21 cellular contexts compared by ENCODE assay signal in the genomic region with DNA sequence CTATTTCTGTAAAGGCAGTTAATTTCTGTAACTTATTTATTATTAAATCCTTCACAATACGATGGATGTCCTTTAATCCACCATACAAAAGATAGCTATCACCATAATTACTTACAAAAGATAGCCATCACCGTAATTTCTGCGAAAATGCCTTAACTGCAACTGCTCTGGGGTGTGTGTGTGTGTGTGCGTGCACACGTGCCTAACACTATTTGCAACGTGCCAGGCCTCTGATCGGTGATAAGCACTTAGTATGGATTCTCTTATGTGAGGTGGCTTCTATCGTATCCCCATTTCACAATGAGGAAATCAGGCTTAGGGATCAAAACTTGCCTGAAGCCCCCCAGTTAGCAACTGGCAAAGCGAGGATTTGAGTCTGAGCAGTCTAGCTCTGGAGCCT.
DNase-seq lines count a peak whose midpoint lies in the region; TF ChIP-seq lines count a peak whose summit lies in the region.
"Had no signal": no experiment of that assay in that cellular context is flagged by ENCODE, and none has a peak within 500 bp of the region (broad histone marks: within the 10 kb centered on the region; RNA-seq: fewer than 3 reads in every experiment).

No MANE protein-coding gene starts in this region.

- DNase-seq in mammary epithelial cell (no peak), breast epithelium (ENCODE audit: low spot score in 2 of 2) (no peak), SK-N-DZ (ENCODE audit: low spot score) (peak; percentile 33), mesothelial cell of epicardium (ENCODE audit: low spot score in 2 of 2, unreplicated experiment in 2 of 2) (no peak), HAP-1 (ENCODE audit: low spot score in 2 of 2) (no peak)
- DNase-seq: 8988T; ACHN; AML-193; BE2C; Calu3; CD4-positive, alpha-beta memory T cell; COR-L47; DMS53; DMS79 treated with DMSO at 0.1 percent for 48 hours; GF-D8; H9 had no signal

- peaks cover 5% of the 10 kb centered on the region for H3K36me3 Mint-ChIP-seq in mesothelial cell of epicardium
- H3K36me3 Mint-ChIP-seq: CD4-positive, alpha-beta memory T cell had no signal

- BruUV-seq in mammary epithelial cell (replicated peaks; lab: Mats Ljungman, UMichigan) = no TSS peak

- dilution Hi-C loops in mammary epithelial cell (cut with HindIII; ENCODE audit: low sequenced_read_pairs) = no loop called here

- H3K79me2 ChIP-seq in mammary epithelial cell (ENCODE audit: insufficient read depth, low read length) (no peaks in the 10 kb centered on the region), parathyroid adenoma (no peaks in the 10 kb centered on the region)

- H3K27ac Mint-ChIP-seq in mesothelial cell of epicardium = no peak overlapping the region
- H3K27ac Mint-ChIP-seq: CD4-positive, alpha-beta memory T cell; GM23338 had no signal

- peaks cover 13% of the 10 kb centered on the region for H3K4me1 Mint-ChIP-seq in mesothelial cell of epicardium
- H3K4me1 Mint-ChIP-seq: GM23338 had no signal

- no peaks in the 10 kb centered on the region for H3K36me3 ChIP-seq in mammary epithelial cell (ENCODE audit: insufficient read depth, low read length)
- H3K36me3 ChIP-seq in breast epithelium = no peaks in the 10 kb centered on the region
- no peaks in the 10 kb centered on the region for H3K36me3 ChIP-seq in parathyroid adenoma (ENCODE audit: control insufficient read depth, insufficient read depth, low read length)
- no peaks in the 10 kb centered on the region for H3K36me3 ChIP-seq in skeletal muscle tissue (ENCODE audit: control insufficient read depth in 3 of 3, insufficient read depth in 3 of 3, low read length in 3 of 3)
- no peaks in the 10 kb centered on the region for H3K36me3 ChIP-seq in HAP-1 (replicated peaks)
- H3K36me3 ChIP-seq: BE2C; BLaER1 treated with 17β-estradiol and CSF1 and Interleukin-3, amounts not matched to agents 10 nM and 100 nM had no signal

- intact Hi-C loops in mammary epithelial cell (cut with micrococcal nuclease) (no loop called here), breast epithelium (cut with DNase I; ENCODE audit: low total_unique reads) (no loop called here)

- H3K4me3 Mint-ChIP-seq in mesothelial cell of epicardium = no peak overlapping the region
- H3K4me3 Mint-ChIP-seq: CD4-positive, alpha-beta memory T cell; GM23338; H9 had no signal

- H3K4me1 ChIP-seq in mammary epithelial cell (ENCODE audit: insufficient read depth, low read length) = no peaks in the 10 kb centered on the region
- H3K4me1 ChIP-seq in breast epithelium = no peaks in the 10 kb centered on the region
- H3K4me1 ChIP-seq in parathyroid adenoma = peaks cover 3% of the 10 kb centered on the region
- peaks cover 19 to 26% (median 21%) of the 10 kb centered on the region in 3 donors for H3K4me1 ChIP-seq in skeletal muscle tissue (ENCODE audit: control insufficient read depth in 3 of 3, insufficient read depth in 3 of 3, low read length in 3 of 3)
- H3K4me1 ChIP-seq in HAP-1 = peaks cover 19% of the 10 kb centered on the region
- H3K4me1 ChIP-seq: A549; BE2C; BLaER1 treated with 17β-estradiol and CSF1 and Interleukin-3, amounts not matched to agents 10 nM and 100 nM had no signal

- H3K27me3 Mint-ChIP-seq in mesothelial cell of epicardium (ENCODE audit: low read depth) = no peaks in the 10 kb centered on the region

- no peak overlapping the region for H3K27ac ChIP-seq in mammary epithelial cell (ENCODE audit: insufficient read depth, low read depth, low read length)
- H3K27ac ChIP-seq in breast epithelium = no peak overlapping the region
- no peak overlapping the region for H3K27ac ChIP-seq in parathyroid adenoma
- H3K27ac ChIP-seq in skeletal muscle tissue (ENCODE audit: low read depth, low read length) = peak overlapping the region; percentile 19
- H3K27ac ChIP-seq: A549; BLaER1 treated with 17β-estradiol and CSF1 and Interleukin-3, amounts not matched to agents 10 nM and 100 nM had no signal

- peak overlapping the region; percentile 5 for H3K9ac ChIP-seq in mammary epithelial cell (ENCODE audit: insufficient read depth, low read length)
- H3K9ac ChIP-seq in parathyroid adenoma = no peak overlapping the region
- H3K9ac ChIP-seq in skeletal muscle tissue (ENCODE audit: low read depth in 1 of 3, low read length in 3 of 3) = no peak overlapping the region
- H3K9ac ChIP-seq: BLaER1 treated with 17β-estradiol and CSF1 and Interleukin-3, amounts not matched to agents 10 nM and 100 nM had no signal

- TF ChIP-seq CTCF in mammary epithelial cell (conservative IDR thresholded peaks at IDR 0.05 in 1 of 2, IDR thresholded peaks at IDR 0.05 in 1 of 2; ENCODE audit: extremely low read depth in 1 of 2, insufficient read depth in 1 of 2, low read depth in 1 of 2, low read length in 2 of 2) = no peak
- TF ChIP-seq CTCF in breast epithelium (IDR thresholded peaks at IDR 0.05) = no peak
- TF ChIP-seq CTCF in parathyroid adenoma (IDR thresholded peaks at IDR 0.05) = no peak
- no peak for TF ChIP-seq CTCF in mesothelial cell of epicardium (IDR thresholded peaks at IDR 0.05; ENCODE audit: unreplicated experiment)

- no peak overlapping the region for H2AFZ ChIP-seq in mammary epithelial cell (ENCODE audit: low read depth, low read length)
- no peak overlapping the region for H2AFZ ChIP-seq in parathyroid adenoma
- H2AFZ ChIP-seq: GM23338 had no signal

- no peaks in the 10 kb centered on the region for H4K20me1 ChIP-seq in mammary epithelial cell (ENCODE audit: insufficient read depth, low read length)
- H4K20me1 ChIP-seq: BLaER1 treated with 17β-estradiol and CSF1 and Interleukin-3, amounts not matched to agents 10 nM and 100 nM had no signal

- CTCF ChIA-PET in mammary epithelial cell (lab: Charles Lee; ENCODE audit: low non-redundant PET) = no interaction called here

- 72% methylated on average over 9 of the region's 9 CpGs for WGBS in mammary epithelial cell (ENCODE audit: low coverage, missing lambda C conversion rate)

- TF ChIP-seq POLR2A in breast epithelium (IDR thresholded peaks at IDR 0.05) = no peak

- H3K9me3 ChIP-seq in mammary epithelial cell (replicated peaks; ENCODE audit: insufficient read depth, low read length) (no peaks in the 10 kb centered on the region), breast epithelium (no peaks in the 10 kb centered on the region), parathyroid adenoma (ENCODE audit: control insufficient read depth, low read length) (no peaks in the 10 kb centered on the region), skeletal muscle tissue (ENCODE audit: control insufficient read depth in 3 of 3, low read length in 3 of 3) (peaks cover 0 to 3% (median 0%) of the 10 kb centered on the region in 3 donors), HAP-1 (peaks cover 5% of the 10 kb centered on the region)
- H3K9me3 ChIP-seq: A549, BE2C had no signal

- H3K4me3 ChIP-seq in mammary epithelial cell (replicated peaks in 1 of 3; ENCODE audit: insufficient read depth in 1 of 3, low read depth in 2 of 3, low read length in 3 of 3) (no peak overlapping the region), breast epithelium (no peak overlapping the region), parathyroid adenoma (ENCODE audit: low read depth, low read length) (peak overlapping the region; percentile 35), skeletal muscle tissue (ENCODE audit: low read length in 3 of 3) (no peak overlapping the region), HAP-1 (no peak overlapping the region)
- H3K4me3 ChIP-seq: A549; BLaER1 treated with 17β-estradiol and CSF1 and Interleukin-3, amounts not matched to agents 10 nM and 100 nM; GM23338 had no signal

- H3K4me2 ChIP-seq in mammary epithelial cell (ENCODE audit: insufficient read depth, low read depth, low read length) = no peak overlapping the region
- peak overlapping the region; percentile 60 for H3K4me2 ChIP-seq in parathyroid adenoma (ENCODE audit: low read length)
- H3K4me2 ChIP-seq: A549; BLaER1 treated with 17β-estradiol and CSF1 and Interleukin-3, amounts not matched to agents 10 nM and 100 nM; GM23338 had no signal

- in situ Hi-C loops in mammary epithelial cell (cut with MboI; ENCODE audit: low sequenced_read_pairs in 2 of 2) (no loop called here), HAP-1 (cut with MboI; ENCODE audit: low sequenced_read_pairs) (no loop called here)

- peaks cover 11% of the 10 kb centered on the region for H3K9me3 Mint-ChIP-seq in mesothelial cell of epicardium

- H3K27me3 ChIP-seq in mammary epithelial cell (ENCODE audit: insufficient read depth, low read length) (no peaks in the 10 kb centered on the region), breast epithelium (no peaks in the 10 kb centered on the region), parathyroid adenoma (ENCODE audit: control insufficient read depth, insufficient read depth, low read length) (no peaks in the 10 kb centered on the region), skeletal muscle tissue (ENCODE audit: control insufficient read depth in 3 of 3, insufficient read depth in 3 of 3, low read length in 3 of 3) (no peaks in the 10 kb centered on the region), HAP-1 (ENCODE audit: low read depth) (no peaks in the 10 kb centered on the region)
- H3K27me3 ChIP-seq: BE2C; BLaER1 treated with 17β-estradiol and CSF1 and Interleukin-3, amounts not matched to agents 10 nM and 100 nM had no signal
